13 cellular contexts compared by ENCODE assay signal in genomic region chr6:90351696-90352095, GRCh38. TPM values are rescaled to one million over a fixed set of nuclear protein-coding genes. Genes with fewer than 3 reads are reported as not detected.
DNase-seq lines count a peak whose midpoint lies in the region; ATAC-seq and TF ChIP-seq lines count a peak whose summit lies in the region.
"Had no signal": no experiment of that assay in that cellular context is flagged by ENCODE, and none has a peak within 500 bp of the region (broad histone marks: within the 10 kb centered on the region; RNA-seq: fewer than 3 reads in every experiment).

No MANE protein-coding gene starts in this region.

- H3K9me3 Mint-ChIP-seq in naive thymus-derived CD4-positive, alpha-beta T cell: peaks cover 0 to 5% (median 0%) of the 10 kb centered on the region in 11 donors
- H3K9me3 Mint-ChIP-seq: mesothelial cell of epicardium had no signal

- no peak overlapping the region for H4K8ac ChIP-seq in mesendoderm (ENCODE audit: low read depth, low read length)

- no peak for TF ChIP-seq CTCF in body of pancreas (IDR thresholded peaks at IDR 0.05)

- POLR2A ChIA-PET in naive thymus-derived CD4-positive, alpha-beta T cell (lab: Charles Lee): interaction anchor here (0.6 to 0.9 kb wide), 2 partner anchors 9 to 12 kb away, joined by 3 read pairs; no protein-coding TSS in a partner anchor

- H3K4me1 Mint-ChIP-seq in naive thymus-derived CD4-positive, alpha-beta T cell: peaks cover 19 to 35% (median 28%) of the 10 kb centered on the region in 7 donors

- intact Hi-C loops in naive thymus-derived CD4-positive, alpha-beta T cell (cut with micrococcal nuclease): loop anchor here in 1 of 2 donors (5.0 kb wide), 2 partner anchors 41 to 54 kb away; partner anchors contain the start of gene BACH2
- intact Hi-C loops in body of pancreas (cut with DNase I): no loop called here

- CTCF ChIA-PET in naive thymus-derived CD4-positive, alpha-beta T cell (lab: Charles Lee): interaction anchor here (0.9 kb wide), 1 partner anchor 19 kb away, joined by 5 read pairs; no protein-coding TSS in a partner anchor

- no peak overlapping the region for H3K56ac ChIP-seq in mesendoderm (ENCODE audit: low read length)

- H3K4me1 ChIP-seq in adipocyte (ENCODE audit: control insufficient read depth, insufficient read depth, low read length) (peaks cover 24% of the 10 kb centered on the region), mesendoderm (ENCODE audit: control insufficient read depth, low read depth, low read length) (no peaks in the 10 kb centered on the region), body of pancreas (no peaks in the 10 kb centered on the region)
- peaks cover 5 to 11% of the 10 kb centered on the region in 2 donors for H3K4me1 ChIP-seq in naive thymus-derived CD4-positive, alpha-beta T cell (ENCODE audit: control insufficient read depth in 2 of 2, insufficient read depth in 2 of 2, low read length in 2 of 2)
- H3K4me1 ChIP-seq: breast epithelium had no signal

- H3K27me3 ChIP-seq in adipocyte (replicated peaks; ENCODE audit: control insufficient read depth, insufficient read depth, low read length) (no peaks in the 10 kb centered on the region), mesendoderm (ENCODE audit: insufficient read depth, low read length, poor library complexity) (no peaks in the 10 kb centered on the region), body of pancreas (no peaks in the 10 kb centered on the region)
- H3K27me3 ChIP-seq in naive thymus-derived CD4-positive, alpha-beta T cell (ENCODE audit: control insufficient read depth in 2 of 2, insufficient read depth in 2 of 2, low read length in 2 of 2): peaks cover 0 to 4% of the 10 kb centered on the region in 2 donors
- H3K27me3 ChIP-seq: breast epithelium had no signal

- H3K9me3 ChIP-seq in adipocyte (ENCODE audit: control insufficient read depth, low read length) (no peaks in the 10 kb centered on the region), body of pancreas (no peaks in the 10 kb centered on the region)
- no peaks in the 10 kb centered on the region for H3K9me3 ChIP-seq in naive thymus-derived CD4-positive, alpha-beta T cell (ENCODE audit: control insufficient read depth in 2 of 3, low read length in 3 of 3)
- H3K9me3 ChIP-seq: breast epithelium, thoracic aorta had no signal

- no peak for ATAC-seq in naive thymus-derived CD4-positive, alpha-beta T cell
- ATAC-seq in HG02763 (IDR thresholded peaks at IDR 0.05; ENCODE audit: unreplicated experiment): no peak
- ATAC-seq in body of pancreas: no peak

- no peak overlapping the region for H2AK5ac ChIP-seq in mesendoderm (ENCODE audit: low read length)

- H2BK120ac ChIP-seq in mesendoderm (ENCODE audit: low read depth, low read length): no peak overlapping the region

- peaks cover 0 to 2% (median 0%) of the 10 kb centered on the region in 5 donors for H3K27me3 Mint-ChIP-seq in naive thymus-derived CD4-positive, alpha-beta T cell

- H3K27ac ChIP-seq in naive thymus-derived CD4-positive, alpha-beta T cell (ENCODE audit: low read depth, low read length): no peak overlapping the region
- H3K27ac ChIP-seq in mesendoderm (ENCODE audit: low read depth, low read length) (no peak overlapping the region), body of pancreas (no peak overlapping the region)
- H3K27ac ChIP-seq: breast epithelium, thoracic aorta had no signal

- H3K4me2 ChIP-seq in mesendoderm (ENCODE audit: low read length): no peak overlapping the region

- H3K36me3 ChIP-seq in adipocyte (ENCODE audit: control insufficient read depth, insufficient read depth, low read length, severe bottlenecking): no peaks in the 10 kb centered on the region
- no peaks in the 10 kb centered on the region for H3K36me3 ChIP-seq in naive thymus-derived CD4-positive, alpha-beta T cell (ENCODE audit: control insufficient read depth in 2 of 3, insufficient read depth in 3 of 3, low read length in 3 of 3)
- H3K36me3 ChIP-seq in mesendoderm (ENCODE audit: control insufficient read depth, insufficient read depth, low read length): no peaks in the 10 kb centered on the region
- no peaks in the 10 kb centered on the region for H3K36me3 ChIP-seq in body of pancreas (replicated peaks in 1 of 2; ENCODE audit: insufficient read depth in 1 of 2, low read depth in 2 of 2)
- H3K36me3 ChIP-seq: breast epithelium, thoracic aorta had no signal

- DNase-seq in GF-D8 (lab: John Stamatoyannopoulos, UW) (peak; percentile 31), NAMALWA (ENCODE audit: low spot score) (peak; percentile 31), adipocyte (ENCODE audit: low read depth) (peak; percentile 73), mesendoderm (no peak), body of pancreas (no peak)
- DNase-seq in naive thymus-derived CD4-positive, alpha-beta T cell: peak in 1 of 9 donors; percentile 23
- DNase-seq: Calu3, NCI-H1436 treated with DMSO at 0.1 percent for 48 hours, NCI-H526 treated with DMSO at 0.1 percent for 48 hours had no signal

- H3K36me3 Mint-ChIP-seq in naive thymus-derived CD4-positive, alpha-beta T cell: peaks cover 0 to 2% (median 0%) of the 10 kb centered on the region in 5 donors
- H3K36me3 Mint-ChIP-seq: mesothelial cell of epicardium had no signal

- peak overlapping the region in 2 of 10 donors; percentile 9 to 41 for H3K4me3 Mint-ChIP-seq in naive thymus-derived CD4-positive, alpha-beta T cell
- H3K4me3 Mint-ChIP-seq: mesothelial cell of epicardium had no signal

- no peak overlapping the region for H3K23ac ChIP-seq in mesendoderm (ENCODE audit: low read length)

- H3K79me1 ChIP-seq in mesendoderm (ENCODE audit: low read length): no peaks in the 10 kb centered on the region

- no peak overlapping the region for H4K5ac ChIP-seq in mesendoderm (ENCODE audit: low read length)

- H3K9ac ChIP-seq in adipocyte (ENCODE audit: low read length) (no peak overlapping the region), mesendoderm (ENCODE audit: low read length) (no peak overlapping the region)

- H2BK15ac ChIP-seq in mesendoderm (replicated peaks; ENCODE audit: low read depth): no peak overlapping the region

- TF ChIP-seq POLR2A in body of pancreas (IDR thresholded peaks at IDR 0.05): no peak

- H3K4me3 ChIP-seq in adipocyte (ENCODE audit: low read length) (no peak overlapping the region), mesendoderm (ENCODE audit: low read length) (no peak overlapping the region), body of pancreas (no peak overlapping the region)
- no peak overlapping the region for H3K4me3 ChIP-seq in naive thymus-derived CD4-positive, alpha-beta T cell (ENCODE audit: low read length)
- H3K4me3 ChIP-seq: breast epithelium, thoracic aorta had no signal

- no peak overlapping the region for H3K18ac ChIP-seq in mesendoderm (ENCODE audit: low read length)

- no CpG with 5 or more reads among the region's 4 CpGs for WGBS in mesendoderm (ENCODE audit: extremely low coverage, insufficient coverage, low lambda C conversion rate)
- WGBS in body of pancreas, 2 donors: 28 to 31% methylated on average over 4 of the region's 4 CpGs

- peak overlapping the region in 8 of 9 donors; percentile 19 to 92 (median 84) for H3K27ac Mint-ChIP-seq in naive thymus-derived CD4-positive, alpha-beta T cell
- H3K27ac Mint-ChIP-seq: mesothelial cell of epicardium had no signal

- no peaks in the 10 kb centered on the region for H3K79me2 ChIP-seq in mesendoderm (ENCODE audit: control insufficient read depth, insufficient read depth, low read length)

- no peak overlapping the region for H3K4ac ChIP-seq in mesendoderm (ENCODE audit: low read depth, low read length)

- H2BK5ac ChIP-seq in mesendoderm (ENCODE audit: low read length): no peak overlapping the region

RNA-seq across cellular contexts. Expression of gene BACH2, which starts 55.1 kb away (rescaled TPM):
- 100 to 1,000 TPM in 4 of 5 experiments, 10 to 100 TPM in 1; 33.0 to 193 (median 133) TPM for total RNA-seq in naive thymus-derived CD4-positive, alpha-beta T cell
- 10 to 100 TPM; 24.8 to 26.5 TPM for polyA plus RNA-seq in naive thymus-derived CD4-positive, alpha-beta T cell
- polyA plus RNA-seq in mesendoderm (2013, experiment 1 of 2): 1.8 TPM
- polyA plus RNA-seq in mesendoderm (2013, experiment 2 of 2): 2.1 TPM
- 1 to 10 TPM; 2.1 to 3.3 TPM for total RNA-seq in body of pancreas

Comparison
In these comparisons a context has a peak if more than half of its experiments do, and no peak if none do; other contexts are left out.
1. DNase-seq: peak in GF-D8 (single experiment), NAMALWA (single experiment) and adipocyte (single experiment); none in mesendoderm (single experiment) and body of pancreas (0 of 4).
2. RNA of gene BACH2, which starts 55.1 kb away (total RNA-seq): 33.0 to 193 TPM in naive thymus-derived CD4-positive, alpha-beta T cell; 2.1 to 3.3 TPM in body of pancreas; every median in the first group is over 4 times any median in the second.